17 cellular contexts compared by ENCODE assay signal in genomic region chr6:143857651-143858050, GRCh38. TPM values are rescaled to one million over a fixed set of nuclear protein-coding genes. Genes with fewer than 3 reads are reported as not detected.
A peak's percentile ranks its signal among the peaks of the same experiment; 100 is the strongest.
DNase-seq lines count a peak whose midpoint lies in the region; ATAC-seq and TF ChIP-seq lines count a peak whose summit lies in the region.
"Had no signal": no experiment of that assay in that cellular context is flagged by ENCODE, and none has a peak within 500 bp of the region (broad histone marks: within the 10 kb centered on the region; RNA-seq: fewer than 3 reads in every experiment).

No MANE protein-coding gene starts in this region.

- ATAC-seq in activated naive CD8-positive, alpha-beta T cell treated with anti-CD3 and anti-CD28 coated beads, Interleukin-2, amount 50 U/mL, for 24 hours: peak; percentile 84
- ATAC-seq in gastrocnemius medialis: no peak
- ATAC-seq: A549 had no signal

- peaks cover 25% of the 10 kb centered on the region for H3K4me1 Mint-ChIP-seq in activated naive CD8-positive, alpha-beta T cell treated with anti-CD3 and anti-CD28 coated beads, Interleukin-2, amount 50 U/mL, for 24 hours
- peaks cover 8% of the 10 kb centered on the region for H3K4me1 Mint-ChIP-seq in activated naive CD8-positive, alpha-beta T cell treated with anti-CD3 and anti-CD28 coated beads for 36 hours
- peaks cover 33% of the 10 kb centered on the region for H3K4me1 Mint-ChIP-seq in activated T-helper 1 cell treated with anti-CD3 and anti-CD28 coated beads, Interleukin-12 subunit alpha, Interleukin-12 subunit beta, Interleukin-2, Interleukin-4 antibody, amounts not matched to agents 30 ng/mL and 10 ng/mL and 1 ng/mL, durations not matched to agents 14 hours and 24 hours and 36 hours (ENCODE audit: low read depth)
- no peaks in the 10 kb centered on the region for H3K4me1 Mint-ChIP-seq in endothelial cell (ENCODE audit: unreplicated experiment)

- H3K4me3 Mint-ChIP-seq in activated naive CD8-positive, alpha-beta T cell treated with anti-CD3 and anti-CD28 coated beads, Interleukin-2, amount 50 U/mL, for 24 hours: no peak overlapping the region
- no peak overlapping the region for H3K4me3 Mint-ChIP-seq in activated naive CD8-positive, alpha-beta T cell treated with anti-CD3 and anti-CD28 coated beads for 36 hours
- H3K4me3 Mint-ChIP-seq in activated T-helper 1 cell treated with anti-CD3 and anti-CD28 coated beads, Interleukin-12 subunit alpha, Interleukin-12 subunit beta, Interleukin-2, Interleukin-4 antibody, amounts not matched to agents 30 ng/mL and 10 ng/mL and 1 ng/mL, durations not matched to agents 14 hours and 24 hours and 36 hours: peak overlapping the region; percentile 16
- H3K4me3 Mint-ChIP-seq in endothelial cell (ENCODE audit: unreplicated experiment): peak overlapping the region; percentile 14
- H3K4me3 Mint-ChIP-seq: CD4-positive, alpha-beta memory T cell; H9 had no signal

- no peaks in the 10 kb centered on the region for H3K27me3 ChIP-seq in gastrocnemius medialis
- H3K27me3 ChIP-seq: BE2C had no signal

- no peak overlapping the region for H3K27ac ChIP-seq in gastrocnemius medialis
- H3K27ac ChIP-seq: A549, C4-2B had no signal

- no peak for DNase-seq in activated naive CD8-positive, alpha-beta T cell treated with anti-CD3 and anti-CD28 coated beads, Interleukin-2, amount 50 U/mL, for 24 hours
- no peak for DNase-seq in activated naive CD8-positive, alpha-beta T cell treated with anti-CD3 and anti-CD28 coated beads for 36 hours
- no peak for DNase-seq in activated T-helper 1 cell treated with anti-CD3 and anti-CD28 coated beads, Interleukin-12 subunit alpha, Interleukin-12 subunit beta, Interleukin-2, Interleukin-4 antibody, amounts not matched to agents 30 ng/mL and 10 ng/mL and 1 ng/mL, durations not matched to agents 14 hours and 24 hours and 36 hours (ENCODE audit: low spot score)
- DNase-seq in endothelial cell (ENCODE audit: low spot score): no peak
- DNase-seq in EL: no peak
- DNase-seq in gastrocnemius medialis: no peak
- DNase-seq: BE2C; CD4-positive, alpha-beta memory T cell; COR-L47; DMS153; DND-41; GF-D8; GOT3; H9 had no signal

- H3K36me3 ChIP-seq in gastrocnemius medialis: peaks cover 0 to 92% of the 10 kb centered on the region in 2 donors

- H3K9me3 ChIP-seq in gastrocnemius medialis: no peaks in the 10 kb centered on the region
- H3K9me3 ChIP-seq: BE2C had no signal

- intact Hi-C loops in activated T-helper 1 cell treated with anti-CD3 and anti-CD28 coated beads, Interleukin-12 subunit alpha, Interleukin-12 subunit beta, Interleukin-2, Interleukin-4 antibody, amounts not matched to agents 30 ng/mL and 10 ng/mL and 1 ng/mL, durations not matched to agents 14 hours and 24 hours and 36 hours (cut with micrococcal nuclease): loop anchor here (2.0 kb wide), 1 partner anchor 15 kb away; the partner anchor contains the start of gene LTV1
- intact Hi-C loops in gastrocnemius medialis (cut with DNase I; ENCODE audit: low total_unique reads): no loop called here

- no peak overlapping the region for H3K4me3 ChIP-seq in gastrocnemius medialis
- H3K4me3 ChIP-seq: A549 had no signal

- no peaks in the 10 kb centered on the region for H3K27me3 Mint-ChIP-seq in activated naive CD8-positive, alpha-beta T cell treated with anti-CD3 and anti-CD28 coated beads, Interleukin-2, amount 50 U/mL, for 24 hours
- no peaks in the 10 kb centered on the region for H3K27me3 Mint-ChIP-seq in activated naive CD8-positive, alpha-beta T cell treated with anti-CD3 and anti-CD28 coated beads for 36 hours
- no peaks in the 10 kb centered on the region for H3K27me3 Mint-ChIP-seq in activated T-helper 1 cell treated with anti-CD3 and anti-CD28 coated beads, Interleukin-12 subunit alpha, Interleukin-12 subunit beta, Interleukin-2, Interleukin-4 antibody, amounts not matched to agents 30 ng/mL and 10 ng/mL and 1 ng/mL, durations not matched to agents 14 hours and 24 hours and 36 hours (ENCODE audit: insufficient read depth)
- no peaks in the 10 kb centered on the region for H3K27me3 Mint-ChIP-seq in endothelial cell (ENCODE audit: unreplicated experiment)
- H3K27me3 Mint-ChIP-seq: CD4-positive, alpha-beta memory T cell had no signal

- peaks cover 84% of the 10 kb centered on the region for H3K36me3 Mint-ChIP-seq in activated naive CD8-positive, alpha-beta T cell treated with anti-CD3 and anti-CD28 coated beads, Interleukin-2, amount 50 U/mL, for 24 hours (ENCODE audit: low read depth)
- H3K36me3 Mint-ChIP-seq in activated naive CD8-positive, alpha-beta T cell treated with anti-CD3 and anti-CD28 coated beads for 36 hours: peaks cover 67% of the 10 kb centered on the region
- H3K36me3 Mint-ChIP-seq in activated T-helper 1 cell treated with anti-CD3 and anti-CD28 coated beads, Interleukin-12 subunit alpha, Interleukin-12 subunit beta, Interleukin-2, Interleukin-4 antibody, amounts not matched to agents 30 ng/mL and 10 ng/mL and 1 ng/mL, durations not matched to agents 14 hours and 24 hours and 36 hours (ENCODE audit: low read depth): peaks cover 83% of the 10 kb centered on the region
- H3K36me3 Mint-ChIP-seq in endothelial cell (ENCODE audit: low read depth, unreplicated experiment): peaks cover 57% of the 10 kb centered on the region

- H3K27ac Mint-ChIP-seq in activated naive CD8-positive, alpha-beta T cell treated with anti-CD3 and anti-CD28 coated beads, Interleukin-2, amount 50 U/mL, for 24 hours: peak overlapping the region; percentile 70
- no peak overlapping the region for H3K27ac Mint-ChIP-seq in activated naive CD8-positive, alpha-beta T cell treated with anti-CD3 and anti-CD28 coated beads for 36 hours
- H3K27ac Mint-ChIP-seq in activated T-helper 1 cell treated with anti-CD3 and anti-CD28 coated beads, Interleukin-12 subunit alpha, Interleukin-12 subunit beta, Interleukin-2, Interleukin-4 antibody, amounts not matched to agents 30 ng/mL and 10 ng/mL and 1 ng/mL, durations not matched to agents 14 hours and 24 hours and 36 hours: peak overlapping the region; percentile 59
- no peak overlapping the region for H3K27ac Mint-ChIP-seq in endothelial cell (ENCODE audit: unreplicated experiment)
- H3K27ac Mint-ChIP-seq: H9 had no signal

- TF ChIP-seq POLR2A in gastrocnemius medialis (IDR thresholded peaks at IDR 0.05): no peak

- in situ Hi-C loops in gastrocnemius medialis (cut with MboI; ENCODE audit: low sequenced_read_pairs in 4 of 4): no loop called here

- peaks cover under 1% of the 10 kb centered on the region for H3K9me3 Mint-ChIP-seq in activated naive CD8-positive, alpha-beta T cell treated with anti-CD3 and anti-CD28 coated beads, Interleukin-2, amount 50 U/mL, for 24 hours
- peaks cover 14% of the 10 kb centered on the region for H3K9me3 Mint-ChIP-seq in activated naive CD8-positive, alpha-beta T cell treated with anti-CD3 and anti-CD28 coated beads for 36 hours
- peaks cover 20% of the 10 kb centered on the region for H3K9me3 Mint-ChIP-seq in activated T-helper 1 cell treated with anti-CD3 and anti-CD28 coated beads, Interleukin-12 subunit alpha, Interleukin-12 subunit beta, Interleukin-2, Interleukin-4 antibody, amounts not matched to agents 30 ng/mL and 10 ng/mL and 1 ng/mL, durations not matched to agents 14 hours and 24 hours and 36 hours
- no peaks in the 10 kb centered on the region for H3K9me3 Mint-ChIP-seq in endothelial cell (ENCODE audit: unreplicated experiment)
- H3K9me3 Mint-ChIP-seq: H9 had no signal

- no peaks in the 10 kb centered on the region for H3K4me1 ChIP-seq in gastrocnemius medialis
- H3K4me1 ChIP-seq: A549, BE2C had no signal

- TF ChIP-seq CTCF in endothelial cell (IDR thresholded peaks at IDR 0.05; ENCODE audit: unreplicated experiment) (no peak), gastrocnemius medialis (IDR thresholded peaks at IDR 0.05 in 4 of 5, conservative IDR thresholded peaks at IDR 0.05 in 1 of 5) (no peak)

RNA-seq across cellular contexts. Expression of gene ZC2HC1B, which starts 6.6 kb away (rescaled TPM):
- not detected for total RNA-seq in activated naive CD8-positive, alpha-beta T cell treated with anti-CD3 and anti-CD28 coated beads for 36 hours
- 0.24 TPM in 1 of 2 replicates, not detected in the other for total RNA-seq in activated T-helper 1 cell treated with anti-CD3 and anti-CD28 coated beads, Interleukin-12 subunit alpha, Interleukin-12 subunit beta, Interleukin-2, Interleukin-4 antibody, amounts not matched to agents 30 ng/mL and 10 ng/mL and 1 ng/mL, durations not matched to agents 14 hours and 24 hours and 36 hours
- total RNA-seq in endothelial cell (ENCODE audit: unreplicated experiment): 0.28 TPM
- total RNA-seq in gastrocnemius medialis: not detected
- total RNA-seq: CD4-positive, alpha-beta memory T cell; H9; HT1080 had no signal

RNA-seq across cellular contexts. Expression of gene LTV1, which starts 14.5 kb away (rescaled TPM):
- 10 to 100 TPM; 63.6 to 65.1 TPM for total RNA-seq in activated naive CD8-positive, alpha-beta T cell treated with anti-CD3 and anti-CD28 coated beads for 36 hours
- total RNA-seq in activated T-helper 1 cell treated with anti-CD3 and anti-CD28 coated beads, Interleukin-12 subunit alpha, Interleukin-12 subunit beta, Interleukin-2, Interleukin-4 antibody, amounts not matched to agents 30 ng/mL and 10 ng/mL and 1 ng/mL, durations not matched to agents 14 hours and 24 hours and 36 hours: 63.0 and 67.9 TPM in 2 replicates
- total RNA-seq in endothelial cell (ENCODE audit: unreplicated experiment) (20.7 TPM), gastrocnemius medialis (10 to 100 TPM; 13.0 to 25.6 (median 18.5) TPM)

Comparison
In these comparisons a context has a peak if more than half of its experiments do, and no peak if none do; other contexts are left out.
1. H3K27ac Mint-ChIP-seq: peak in activated naive CD8-positive, alpha-beta T cell treated with anti-CD3 and anti-CD28 coated beads, Interleukin-2, amount 50 U/mL, for 24 hours (single experiment) and activated T-helper 1 cell treated with anti-CD3 and anti-CD28 coated beads, Interleukin-12 subunit alpha, Interleukin-12 subunit beta, Interleukin-2, Interleukin-4 antibody, amounts not matched to agents 30 ng/mL and 10 ng/mL and 1 ng/mL, durations not matched to agents 14 hours and 24 hours and 36 hours (single experiment); none in activated naive CD8-positive, alpha-beta T cell treated with anti-CD3 and anti-CD28 coated beads for 36 hours (single experiment) and endothelial cell (single experiment).
2. H3K4me3 Mint-ChIP-seq: peak in activated T-helper 1 cell treated with anti-CD3 and anti-CD28 coated beads, Interleukin-12 subunit alpha, Interleukin-12 subunit beta, Interleukin-2, Interleukin-4 antibody, amounts not matched to agents 30 ng/mL and 10 ng/mL and 1 ng/mL, durations not matched to agents 14 hours and 24 hours and 36 hours (single experiment) and endothelial cell (single experiment); none in activated naive CD8-positive, alpha-beta T cell treated with anti-CD3 and anti-CD28 coated beads, Interleukin-2, amount 50 U/mL, for 24 hours (single experiment) and activated naive CD8-positive, alpha-beta T cell treated with anti-CD3 and anti-CD28 coated beads for 36 hours (single experiment).